Comparison of ENCODE assay signal across 1 cellular context in genomic region chr3:129162729-129163579, GRCh38.
TF ChIP-seq lines count a peak whose summit lies in the region.

No MANE protein-coding gene starts in this region.

TF ChIP-seq in H1, 55 proteins besides CTCF, POLR2A, EP300 and RAD21:
- TF ChIP-seq CBX5 (IDR thresholded peaks at IDR 0.05; ENCODE audit: low read depth, low read length), result no peak
- TF ChIP-seq MAX (IDR thresholded peaks at IDR 0.05), result no peak
- no peak for TF ChIP-seq RNF2 (IDR thresholded peaks at IDR 0.05; ENCODE audit: borderline replicate concordance, low read depth, low read length, missing control alignments, poor library complexity, severe bottlenecking)
- peak; percentile 37; the same call in 1 of the 2 replicates for TF ChIP-seq POLR2AphosphoS5 (IDR thresholded peaks at IDR 0.05; ENCODE audit: low read depth, low read length)
TF ChIP-seq in H1: peak in this region for 1.
